10 cellular contexts compared by ENCODE assay signal in the genomic region with DNA sequence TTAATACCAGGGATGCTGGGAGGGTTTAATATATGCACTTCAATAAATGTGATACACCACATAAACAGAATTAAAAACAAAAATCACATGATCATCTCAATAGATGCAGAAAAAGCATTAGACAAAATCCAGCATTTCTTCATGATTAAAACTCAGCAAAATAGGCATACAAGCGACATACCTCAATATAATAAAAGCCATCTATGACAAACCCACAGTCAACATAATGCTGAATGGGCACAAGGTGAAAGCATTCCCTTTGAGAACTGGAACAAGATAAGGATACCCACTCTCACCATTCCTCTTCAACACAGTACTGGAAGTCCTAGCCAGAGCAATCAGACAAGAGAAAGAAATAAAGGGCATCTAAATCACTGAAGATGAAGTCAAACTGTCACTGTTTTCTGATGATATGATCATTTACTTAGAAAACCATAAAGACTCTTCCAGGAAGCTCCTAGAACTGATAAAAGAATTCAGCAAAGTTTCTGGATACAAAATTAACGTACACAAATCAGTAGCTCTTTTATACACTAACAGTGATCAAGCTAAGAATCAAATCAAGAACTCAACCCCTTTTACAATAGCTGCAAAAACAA. TPM values are rescaled to one million over a fixed set of nuclear protein-coding genes. Genes with fewer than 3 reads are reported as not detected.
DNase-seq lines count a peak whose midpoint lies in the region; ATAC-seq and TF ChIP-seq lines count a peak whose summit lies in the region.
"Not testable (repeated sequence)": the region's sequence is repeated elsewhere in the genome, so short reads cannot be mapped to it uniquely, and the experiment has no call there.
"Had no signal": no experiment of that assay in that cellular context is flagged by ENCODE, and none has a peak within 500 bp of the region (broad histone marks: within the 10 kb centered on the region; RNA-seq: fewer than 3 reads in every experiment).

No MANE protein-coding gene starts in this region.

- peak overlapping the region; percentile 8 for H3K27ac Mint-ChIP-seq in CD4-positive, alpha-beta T cell
- peak overlapping the region; percentile 58 to 60 for H3K27ac Mint-ChIP-seq in T-cell
- H3K27ac Mint-ChIP-seq in activated CD4-positive, alpha-beta T cell treated with anti-CD3 and anti-CD28 coated beads, Interleukin-2, amount 10 ng/mL, durations not matched to agents 24 days and 14 days: peak overlapping the region; percentile 67
- H3K27ac Mint-ChIP-seq in activated T-helper 17 cell treated with anti-CD3 and anti-CD28 coated beads, Interleukin-2, amount 50 U/mL, for 72 hours: peak overlapping the region; percentile 31
- H3K27ac Mint-ChIP-seq in activated naive CD8-positive, alpha-beta T cell treated with anti-CD3 and anti-CD28 coated beads for 36 hours: peak overlapping the region; percentile 42
- H3K27ac Mint-ChIP-seq in central memory CD8-positive, alpha-beta T cell (ENCODE audit: low read depth): peak overlapping the region; percentile 30
- H3K27ac Mint-ChIP-seq in stimulated activated naive CD8-positive, alpha-beta T cell treated with anti-CD3 and anti-CD28 coated beads, Interleukin-15, Interleukin-2, amounts not matched to agents 100 ng/mL and 50 ng/mL, for 24 hours: peak overlapping the region; percentile 46

- H3K4me3 ChIP-seq in neutrophil (ENCODE audit: low read depth in 1 of 2, low read length in 1 of 2): not testable (repeated sequence)

- H3K36me3 Mint-ChIP-seq in CD4-positive, alpha-beta T cell (ENCODE audit: low read depth): peaks cover 100% of the 10 kb centered on the region
- H3K36me3 Mint-ChIP-seq in T-cell: peaks cover 95% of the 10 kb centered on the region
- H3K36me3 Mint-ChIP-seq in activated CD4-positive, alpha-beta T cell treated with anti-CD3 and anti-CD28 coated beads, Interleukin-2, amount 10 ng/mL, durations not matched to agents 24 days and 14 days (ENCODE audit: low read depth): peaks cover 96% of the 10 kb centered on the region
- peaks cover 100% of the 10 kb centered on the region for H3K36me3 Mint-ChIP-seq in activated T-helper 17 cell treated with anti-CD3 and anti-CD28 coated beads, Interleukin-2, amount 50 U/mL, for 72 hours (ENCODE audit: low read depth)
- H3K36me3 Mint-ChIP-seq in activated naive CD8-positive, alpha-beta T cell treated with anti-CD3 and anti-CD28 coated beads for 36 hours: peaks cover 96% of the 10 kb centered on the region
- H3K36me3 Mint-ChIP-seq in central memory CD8-positive, alpha-beta T cell (ENCODE audit: insufficient read depth): peaks cover 68% of the 10 kb centered on the region
- H3K36me3 Mint-ChIP-seq in stimulated activated naive CD8-positive, alpha-beta T cell treated with anti-CD3 and anti-CD28 coated beads, Interleukin-15, Interleukin-2, amounts not matched to agents 100 ng/mL and 50 ng/mL, for 24 hours (ENCODE audit: low read depth): peaks cover 96% of the 10 kb centered on the region

- not testable (repeated sequence) for DNase-seq in CD4-positive, alpha-beta T cell; T-cell; activated CD4-positive, alpha-beta T cell treated with anti-CD3 and anti-CD28 coated beads, Interleukin-2, amount 10 ng/mL, durations not matched to agents 24 days and 14 days; activated naive CD8-positive, alpha-beta T cell treated with anti-CD3 and anti-CD28 coated beads for 36 hours; central memory CD8-positive, alpha-beta T cell (ENCODE audit: low spot score in 2 of 2)

- H3K4me1 ChIP-seq in neutrophil (ENCODE audit: control insufficient read depth in 1 of 2, insufficient read depth in 1 of 2, low read depth in 1 of 2, low read length in 1 of 2): not testable (repeated sequence)

- not testable (repeated sequence) for H3K9me3 Mint-ChIP-seq in CD4-positive, alpha-beta T cell; activated T-helper 17 cell treated with anti-CD3 and anti-CD28 coated beads, Interleukin-2, amount 50 U/mL, for 72 hours; central memory CD8-positive, alpha-beta T cell; stimulated activated naive CD8-positive, alpha-beta T cell treated with anti-CD3 and anti-CD28 coated beads, Interleukin-15, Interleukin-2, amounts not matched to agents 100 ng/mL and 50 ng/mL, for 24 hours
- peaks cover 2 to 10% (median 5%) of the 10 kb centered on the region in 3 donors for H3K9me3 Mint-ChIP-seq in T-cell
- peaks cover 33% of the 10 kb centered on the region for H3K9me3 Mint-ChIP-seq in activated CD4-positive, alpha-beta T cell treated with anti-CD3 and anti-CD28 coated beads, Interleukin-2, amount 10 ng/mL, durations not matched to agents 24 days and 14 days
- H3K9me3 Mint-ChIP-seq in activated naive CD8-positive, alpha-beta T cell treated with anti-CD3 and anti-CD28 coated beads for 36 hours: peaks cover 23% of the 10 kb centered on the region

- H3K4me3 Mint-ChIP-seq in CD4-positive, alpha-beta T cell; T-cell; activated naive CD8-positive, alpha-beta T cell treated with anti-CD3 and anti-CD28 coated beads for 36 hours; central memory CD8-positive, alpha-beta T cell; stimulated activated naive CD8-positive, alpha-beta T cell treated with anti-CD3 and anti-CD28 coated beads, Interleukin-15, Interleukin-2, amounts not matched to agents 100 ng/mL and 50 ng/mL, for 24 hours: not testable (repeated sequence)
- peak overlapping the region; percentile 20 for H3K4me3 Mint-ChIP-seq in activated CD4-positive, alpha-beta T cell treated with anti-CD3 and anti-CD28 coated beads, Interleukin-2, amount 10 ng/mL, durations not matched to agents 24 days and 14 days
- H3K4me3 Mint-ChIP-seq in activated T-helper 17 cell treated with anti-CD3 and anti-CD28 coated beads, Interleukin-2, amount 50 U/mL, for 72 hours: peak overlapping the region; percentile 6

- TF ChIP-seq CTCF in CD4-positive, alpha-beta T cell (IDR thresholded peaks at IDR 0.05); neutrophil (IDR thresholded peaks at IDR 0.05): not testable (repeated sequence)

- H3K36me3 ChIP-seq in neutrophil: peaks cover 69% of the 10 kb centered on the region

- not testable (repeated sequence) for H3K27me3 ChIP-seq in CD4-positive, alpha-beta T cell (ENCODE audit: control insufficient read depth, insufficient read depth, low read length); neutrophil

- POLR2A ChIA-PET in CD4-positive, alpha-beta T cell (lab: Charles Lee); T-cell (lab: Charles Lee): not testable (repeated sequence)

- peaks cover 51% of the 10 kb centered on the region for H3K4me1 Mint-ChIP-seq in CD4-positive, alpha-beta T cell (ENCODE audit: low read depth)
- H3K4me1 Mint-ChIP-seq in T-cell: peaks cover 49 to 56% (median 53%) of the 10 kb centered on the region in 3 donors
- H3K4me1 Mint-ChIP-seq in activated CD4-positive, alpha-beta T cell treated with anti-CD3 and anti-CD28 coated beads, Interleukin-2, amount 10 ng/mL, durations not matched to agents 24 days and 14 days: peaks cover 55% of the 10 kb centered on the region
- peaks cover 42% of the 10 kb centered on the region for H3K4me1 Mint-ChIP-seq in activated T-helper 17 cell treated with anti-CD3 and anti-CD28 coated beads, Interleukin-2, amount 50 U/mL, for 72 hours
- peaks cover 55% of the 10 kb centered on the region for H3K4me1 Mint-ChIP-seq in activated naive CD8-positive, alpha-beta T cell treated with anti-CD3 and anti-CD28 coated beads for 36 hours
- peaks cover 73% of the 10 kb centered on the region for H3K4me1 Mint-ChIP-seq in central memory CD8-positive, alpha-beta T cell
- peaks cover 44% of the 10 kb centered on the region for H3K4me1 Mint-ChIP-seq in stimulated activated naive CD8-positive, alpha-beta T cell treated with anti-CD3 and anti-CD28 coated beads, Interleukin-15, Interleukin-2, amounts not matched to agents 100 ng/mL and 50 ng/mL, for 24 hours (ENCODE audit: low read depth)

- not testable (repeated sequence) for H3K27ac ChIP-seq in CD4-positive, alpha-beta T cell (ENCODE audit: low read depth, low read length)
- H3K27ac ChIP-seq in neutrophil: peak overlapping the region; percentile 37

- CTCF ChIA-PET in CD4-positive, alpha-beta T cell (lab: Charles Lee): interaction anchor here (0.9 kb wide), 1 partner anchor 121 kb away, joined by 3 read pairs; no protein-coding TSS in a partner anchor
- CTCF ChIA-PET in T-cell (lab: Charles Lee): interaction anchor here in 1 of 2 donors (1.9 kb wide), 1 partner anchor 18 kb away, joined by 5 read pairs; no protein-coding TSS in a partner anchor

- H3K9me3 ChIP-seq in CD4-positive, alpha-beta T cell (ENCODE audit: control insufficient read depth, low read length); neutrophil: not testable (repeated sequence)

- not testable (repeated sequence) for H3K27me3 Mint-ChIP-seq in CD4-positive, alpha-beta T cell; T-cell; activated CD4-positive, alpha-beta T cell treated with anti-CD3 and anti-CD28 coated beads, Interleukin-2, amount 10 ng/mL, durations not matched to agents 24 days and 14 days; activated T-helper 17 cell treated with anti-CD3 and anti-CD28 coated beads, Interleukin-2, amount 50 U/mL, for 72 hours; activated naive CD8-positive, alpha-beta T cell treated with anti-CD3 and anti-CD28 coated beads for 36 hours; central memory CD8-positive, alpha-beta T cell; stimulated activated naive CD8-positive, alpha-beta T cell treated with anti-CD3 and anti-CD28 coated beads, Interleukin-15, Interleukin-2, amounts not matched to agents 100 ng/mL and 50 ng/mL, for 24 hours

- intact Hi-C loops in CD4-positive, alpha-beta T cell (cut with DNase I, micrococcal nuclease): loop anchor here (5.0 kb wide), 1 partner anchor 40 kb away; the partner anchor contains the start of gene SAMSN1 (in 2 of the 2)
- intact Hi-C loops in activated CD4-positive, alpha-beta T cell treated with anti-CD3 and anti-CD28 coated beads, Interleukin-2, amount 10 ng/mL, durations not matched to agents 24 days and 14 days (cut with micrococcal nuclease): not testable (repeated sequence)

- not testable (repeated sequence) for ATAC-seq in CD4-positive, alpha-beta T cell (ENCODE audit: poor library complexity); T-cell (replicated peaks in 1 of 4); activated T-helper 17 cell treated with anti-CD3 and anti-CD28 coated beads, Interleukin-2, amount 50 U/mL, for 72 hours (replicated peaks); central memory CD8-positive, alpha-beta T cell (replicated peaks; ENCODE audit: extremely low read depth, poor library complexity, severe bottlenecking)

RNA-seq across cellular contexts. Expression of gene SAMSN1, which starts 39.2 kb away (rescaled TPM):
- 10 to 100 TPM; 51.2 to 51.3 TPM for total RNA-seq in CD4-positive, alpha-beta T cell
- total RNA-seq in T-cell: 10 to 100 TPM; 25.3 to 64.6 (median 45.4) TPM
- 86.4 and 92.7 TPM in 2 replicates for total RNA-seq in activated CD4-positive, alpha-beta T cell treated with anti-CD3 and anti-CD28 coated beads, Interleukin-2, amount 10 ng/mL, durations not matched to agents 24 days and 14 days
- total RNA-seq in activated T-helper 17 cell treated with anti-CD3 and anti-CD28 coated beads, Interleukin-2, amount 50 U/mL, for 72 hours: 10 to 100 TPM; 76.9 to 93.3 TPM
- 100 to 1,000 TPM; 113 to 119 TPM for total RNA-seq in activated naive CD8-positive, alpha-beta T cell treated with anti-CD3 and anti-CD28 coated beads for 36 hours
- total RNA-seq: A673, Caco-2 had no signal

Comparison
In these comparisons a context has a peak if more than half of its experiments do, and no peak if none do; other contexts are left out.
1. H3K27ac Mint-ChIP-seq: peak in every context shown above with its lines; median percentile 67 in activated CD4-positive, alpha-beta T cell treated with anti-CD3 and anti-CD28 coated beads, Interleukin-2, amount 10 ng/mL, durations not matched to agents 24 days and 14 days; 59 in T-cell; 46 in stimulated activated naive CD8-positive, alpha-beta T cell treated with anti-CD3 and anti-CD28 coated beads, Interleukin-15, Interleukin-2, amounts not matched to agents 100 ng/mL and 50 ng/mL, for 24 hours; 42 in activated naive CD8-positive, alpha-beta T cell treated with anti-CD3 and anti-CD28 coated beads for 36 hours; 31 in activated T-helper 17 cell treated with anti-CD3 and anti-CD28 coated beads, Interleukin-2, amount 50 U/mL, for 72 hours; 30 in central memory CD8-positive, alpha-beta T cell; 8 in CD4-positive, alpha-beta T cell.